8 cellular contexts compared by ENCODE assay signal in the genomic region with DNA sequence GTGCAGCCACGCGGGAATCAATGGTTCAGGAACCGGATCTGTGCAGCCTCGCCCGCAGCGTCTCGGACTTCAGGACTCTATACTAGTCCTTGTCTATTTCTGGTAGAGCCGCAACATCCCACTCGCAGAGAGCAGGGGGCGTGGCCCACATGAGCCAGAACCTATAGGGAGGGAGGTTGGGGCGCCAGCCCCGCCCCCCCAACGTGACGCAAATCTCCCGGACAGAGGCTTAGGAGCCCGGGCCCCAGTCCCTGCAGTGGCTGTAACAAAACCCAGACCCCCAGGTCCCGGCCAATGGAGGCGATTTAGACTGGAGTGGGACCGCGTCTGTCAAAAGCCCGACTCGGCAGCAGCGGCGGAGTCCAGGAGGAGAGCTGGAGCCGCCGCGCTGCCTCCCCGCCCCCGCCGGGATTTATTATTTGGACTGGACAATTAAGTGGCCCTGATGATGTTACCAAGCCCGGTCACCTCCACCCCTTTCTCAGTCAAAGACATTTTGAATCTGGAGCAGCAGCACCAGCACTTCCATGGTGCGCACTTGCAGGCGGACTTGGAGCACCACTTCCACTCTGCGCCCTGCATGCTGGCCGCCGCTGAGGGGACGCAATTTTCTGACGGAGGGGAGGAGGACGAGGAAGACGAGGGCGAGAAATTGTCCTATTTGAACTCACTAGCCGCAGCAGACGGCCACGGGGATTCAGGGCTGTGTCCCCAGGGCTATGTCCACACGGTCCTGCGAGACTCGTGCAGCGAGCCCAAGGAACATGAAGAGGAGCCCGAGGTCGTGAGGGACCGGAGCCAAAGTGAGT. TPM values are rescaled to one million over a fixed set of nuclear protein-coding genes. Genes with fewer than 3 reads are reported as not detected.
DNase-seq lines count a peak whose midpoint lies in the region; ATAC-seq, FAIRE-seq and TF ChIP-seq lines count a peak whose summit lies in the region.

A gene (plus strand): TSS at position 256 of the 809 bp plus-strand sequence. CDS start 190 bp downstream, at position 446.

- CTCF ChIA-PET in PC-3 (lab: Charles Lee) (no interaction called here), endothelial cell of umbilical vein (lab: Charles Lee) (interaction anchor here (0.8 to 5.8 kb wide), 2 partner anchors 11 to 97 kb away, joined by 3 to 41 read pairs; no protein-coding TSS in a partner anchor), PC-9 (lab: Charles Lee) (no interaction called here)

- peaks cover 0 to 83% (median 64%) of the 10 kb centered on the region in 11 experiments; a peak in 18 of 22 replicates for H4K20me1 ChIP-seq in BLaER1 treated with 17β-estradiol and CSF1 and Interleukin-3, amounts not matched to agents 10 nM and 100 nM
- H4K20me1 ChIP-seq in PC-3 (ENCODE audit: low read length) (no peaks in the 10 kb centered on the region; the same call in 1 of the 2 replicates), endothelial cell of umbilical vein (replicated peaks; ENCODE audit: control insufficient read depth, extremely low read depth, insufficient read depth, low read length) (no peaks in the 10 kb centered on the region), PC-9 (ENCODE audit: insufficient read depth) (no peaks in the 10 kb centered on the region)

- peak within 1 kb of the TSS; percentile 21 to 78 (median 60); a peak in 20 of 22 replicates for H3K4me2 ChIP-seq in BLaER1 treated with 17β-estradiol and CSF1 and Interleukin-3, amounts not matched to agents 10 nM and 100 nM
- H3K4me2 ChIP-seq in PC-3 (ENCODE audit: low read length) (peak within 1 kb of the TSS; percentile 73), endothelial cell of umbilical vein (ENCODE audit: insufficient read depth, low read length) (no peak within 1 kb of the TSS), PC-9 (no peak within 1 kb of the TSS)

- H3K9me3 ChIP-seq in BLaER1 treated with 17β-estradiol and CSF1 and Interleukin-3, amounts not matched to agents 10 nM and 100 nM (replicated peaks in 1 of 11): peaks cover 25 to 68% (median 34%) of the 10 kb centered on the region in 11 experiments
- H3K9me3 ChIP-seq in PC-3 (ENCODE audit: low read length): no peaks in the 10 kb centered on the region
- no peaks in the 10 kb centered on the region for H3K9me3 ChIP-seq in endothelial cell of umbilical vein (replicated peaks; ENCODE audit: control insufficient read depth, insufficient read depth, low read length)
- no peaks in the 10 kb centered on the region for H3K9me3 ChIP-seq in neutrophil
- H3K9me3 ChIP-seq in PC-9 (ENCODE audit: insufficient read depth, low read depth): no peaks in the 10 kb centered on the region

- H3K4me1 ChIP-seq in BLaER1 treated with 17β-estradiol and CSF1 and Interleukin-3, amounts not matched to agents 10 nM and 100 nM: peaks cover 20 to 36% (median 29%) of the 10 kb centered on the region in 10 experiments
- H3K4me1 ChIP-seq in PC-3 (ENCODE audit: insufficient read depth, low read length): 0 out of 2 replicates have a peak, but pooled peaks cover 5% of the 10 kb centered on the region
- H3K4me1 ChIP-seq in endothelial cell of umbilical vein (ENCODE audit: control insufficient read depth, extremely low read depth, insufficient read depth, low read length): no peaks in the 10 kb centered on the region
- H3K4me1 ChIP-seq in neutrophil (ENCODE audit: control insufficient read depth in 1 of 2, insufficient read depth in 1 of 2, low read depth in 1 of 2, low read length in 1 of 2): peaks cover 59 to 80% of the 10 kb centered on the region in 2 experiments
- H3K4me1 ChIP-seq in PC-9 (replicated peaks; ENCODE audit: insufficient read depth): no peaks in the 10 kb centered on the region

- no peak for TF ChIP-seq POLR2A in endothelial cell of umbilical vein (IDR thresholded peaks at IDR 0.05; ENCODE audit: low read depth, low read length)

- no peaks in the 10 kb centered on the region for H3K9me2 ChIP-seq in PC-3 (replicated peaks; ENCODE audit: low read length)
- no peaks in the 10 kb centered on the region for H3K9me2 ChIP-seq in PC-9 (ENCODE audit: insufficient read depth)

- FAIRE-seq in endothelial cell of umbilical vein (lab: Jason Lieb, UNC): peak; percentile 49

- BruUV-seq in PC-3 (replicated peaks; lab: Mats Ljungman, UMichigan) (no TSS peak), endothelial cell of umbilical vein (replicated peaks; lab: Mats Ljungman, UMichigan) (no TSS peak), PC-9 (replicated peaks; lab: Mats Ljungman, UMichigan) (no TSS peak)

- intact Hi-C loops in PC-3 (cut with micrococcal nuclease) (no loop called here), endothelial cell of umbilical vein (cut with micrococcal nuclease) (no loop called here), PC-9 (cut with micrococcal nuclease; ENCODE audit: unreplicated experiment) (no loop called here)

- no peaks in the 10 kb centered on the region for H3K9me1 ChIP-seq in endothelial cell of umbilical vein (replicated peaks; ENCODE audit: control insufficient read depth, extremely low read depth, insufficient read depth, low read length)

- TF ChIP-seq CTCF in PC-3 (conservative IDR thresholded peaks at IDR 0.05; ENCODE audit: low read depth, low read length) (no peak), endothelial cell of umbilical vein (IDR thresholded peaks at IDR 0.05; ENCODE audit: extremely low read depth in 1 of 2, insufficient read depth in 1 of 2, low read depth in 1 of 2, low read length in 2 of 2) (no peak), neutrophil (IDR thresholded peaks at IDR 0.05) (no peak), PC-9 (conservative IDR thresholded peaks at IDR 0.05) (no peak)

- H2AFZ ChIP-seq in PC-3 (ENCODE audit: low read length): peak within 1 kb of the TSS; percentile 45; the same call in 1 of the 2 replicates
- H2AFZ ChIP-seq in endothelial cell of umbilical vein (ENCODE audit: low read depth, low read length): no peak within 1 kb of the TSS
- no peak within 1 kb of the TSS for H2AFZ ChIP-seq in PC-9

- peak; percentile 59 for ATAC-seq in GM21526 (IDR thresholded peaks at IDR 0.05; ENCODE audit: low FRiP score, unreplicated experiment)
- peak; percentile 42 for ATAC-seq in PC-3
- no peak for ATAC-seq in HG03095 (IDR thresholded peaks at IDR 0.05; ENCODE audit: unreplicated experiment)

- peak; percentile 46 for DNase-seq in PC-3
- DNase-seq in endothelial cell of umbilical vein (ENCODE audit: low read depth, low spot score): peak; percentile 40
- no peak for DNase-seq in stimulated activated naive CD4-positive, alpha-beta T cell (lab: John Stamatoyannopoulos, UW)
- no peak for DNase-seq in PC-9

- peak within 1 kb of the TSS in 8 of 10 experiments; percentile 21 to 50 (median 34); a peak in 14 of 20 replicates for H3K4me3 ChIP-seq in BLaER1 treated with 17β-estradiol and CSF1 and Interleukin-3, amounts not matched to agents 10 nM and 100 nM
- H3K4me3 ChIP-seq in PC-3 (ENCODE audit: low read length) (peak within 1 kb of the TSS; percentile 62), endothelial cell of umbilical vein (replicated peaks in 1 of 3; ENCODE audit: insufficient read depth in 1 of 3, low read depth in 1 of 3, low read length in 3 of 3) (no peak within 1 kb of the TSS), neutrophil (ENCODE audit: low read depth in 1 of 2, low read length in 1 of 2) (peak within 1 kb of the TSS; percentile 35 to 36), PC-9 (no peak within 1 kb of the TSS)

- peaks cover 99 to 100% (median 100%) of the 10 kb centered on the region in 11 experiments for H3K27me3 ChIP-seq in BLaER1 treated with 17β-estradiol and CSF1 and Interleukin-3, amounts not matched to agents 10 nM and 100 nM
- H3K27me3 ChIP-seq in PC-3 (ENCODE audit: low read length): peaks cover 75% of the 10 kb centered on the region
- peaks cover 93 to 97% of the 10 kb centered on the region in 2 experiments for H3K27me3 ChIP-seq in endothelial cell of umbilical vein (ENCODE audit: control insufficient read depth in 2 of 2, insufficient read depth in 2 of 2, low read length in 2 of 2)
- H3K27me3 ChIP-seq in neutrophil: peaks cover 100% of the 10 kb centered on the region
- peaks cover 16% of the 10 kb centered on the region; the same call in 1 of the 2 replicates for H3K27me3 ChIP-seq in PC-9 (ENCODE audit: insufficient read depth, low read depth)

- H3K79me2 ChIP-seq in PC-3 (ENCODE audit: low read length) (no peaks in the 10 kb centered on the region), endothelial cell of umbilical vein (ENCODE audit: control insufficient read depth, insufficient read depth, low read length) (no peaks in the 10 kb centered on the region), PC-9 (ENCODE audit: low read depth) (no peaks in the 10 kb centered on the region)

- no peak within 1 kb of the TSS for H3K9ac ChIP-seq in BLaER1 treated with 17β-estradiol and CSF1 and Interleukin-3, amounts not matched to agents 10 nM and 100 nM
- no peak within 1 kb of the TSS for H3K9ac ChIP-seq in PC-3 (ENCODE audit: low read length)
- no peak within 1 kb of the TSS for H3K9ac ChIP-seq in endothelial cell of umbilical vein (replicated peaks; ENCODE audit: extremely low read depth, insufficient read depth, low read length)

- no peaks in the 10 kb centered on the region for H3F3A ChIP-seq in PC-3 (ENCODE audit: low read length, unreplicated experiment)
- H3F3A ChIP-seq in PC-9 (ENCODE audit: insufficient read depth, low read depth): no peaks in the 10 kb centered on the region

- POLR2A ChIA-PET in PC-3 (lab: Charles Lee; ENCODE audit: unreplicated experiment) (no interaction called here), endothelial cell of umbilical vein (lab: Charles Lee) (no interaction called here), PC-9 (lab: Charles Lee; ENCODE audit: unreplicated experiment) (no interaction called here)

- H3K36me3 ChIP-seq in BLaER1 treated with 17β-estradiol and CSF1 and Interleukin-3, amounts not matched to agents 10 nM and 100 nM: no peaks in the 10 kb centered on the region
- H3K36me3 ChIP-seq in PC-3 (ENCODE audit: low read depth, low read length): no peaks in the 10 kb centered on the region
- no peaks in the 10 kb centered on the region for H3K36me3 ChIP-seq in endothelial cell of umbilical vein (ENCODE audit: control insufficient read depth in 2 of 2, extremely low read depth in 1 of 2, insufficient read depth in 2 of 2, low read length in 2 of 2)
- H3K36me3 ChIP-seq in neutrophil: no peaks in the 10 kb centered on the region
- H3K36me3 ChIP-seq in PC-9 (ENCODE audit: low read depth): no peaks in the 10 kb centered on the region

- H3K27ac ChIP-seq in BLaER1 treated with 17β-estradiol and CSF1 and Interleukin-3, amounts not matched to agents 10 nM and 100 nM: no peak within 1 kb of the TSS
- no peak within 1 kb of the TSS for H3K27ac ChIP-seq in PC-3 (ENCODE audit: low read length)
- H3K27ac ChIP-seq in endothelial cell of umbilical vein (ENCODE audit: insufficient read depth, low read depth, low read length): no peak within 1 kb of the TSS
- no peak within 1 kb of the TSS for H3K27ac ChIP-seq in neutrophil
- no peak within 1 kb of the TSS for H3K27ac ChIP-seq in PC-9

- dilution Hi-C loops in endothelial cell of umbilical vein (cut with MboI; ENCODE audit: extremely low pct_ligation_motif_present, low sequenced_read_pairs): no loop called here

RNA-seq across cellular contexts. Expression of the gene that starts here (rescaled TPM):
- total RNA-seq in PC-3 (2014; rRNA removed): 0.07 TPM in 1 of 2 replicates, not detected in the other
- total RNA-seq in endothelial cell of umbilical vein: not detected in 2 replicates
- not detected in 2 replicates for polyA plus RNA-seq in endothelial cell of umbilical vein
- polyA plus RNA-seq in endothelial cell of umbilical vein (2011; cell fraction: cytosol; rRNA removed): not detected in 2 replicates
- not detected in 2 replicates for polyA plus RNA-seq in endothelial cell of umbilical vein (2011; cell fraction: nucleus; rRNA removed)
- not detected in 2 replicates for polyA plus RNA-seq in endothelial cell of umbilical vein (2012)
- polyA minus RNA-seq in endothelial cell of umbilical vein: not detected in 2 replicates
- polyA minus RNA-seq in endothelial cell of umbilical vein (2011; cell fraction: cytosol; rRNA and poly(A)+ RNA removed): not detected
- polyA minus RNA-seq in endothelial cell of umbilical vein (2011; cell fraction: nucleus; rRNA and poly(A)+ RNA removed): not detected in 2 replicates
- total RNA-seq in PC-9 (2021): not detected in 2 replicates

Comparison
In these comparisons a context has a peak if more than half of its experiments do, and no peak if none do; other contexts are left out.
1. Peak in DNase-seq, ATAC-seq, H3K4me3 ChIP-seq and H3K4me2 ChIP-seq in PC-3; RNA of the gene not detected or under 1 TPM.
2. Peak in DNase-seq in endothelial cell of umbilical vein; RNA of the gene not detected or under 1 TPM.
3. H3K4me2 ChIP-seq: peak in BLaER1 treated with 17β-estradiol and CSF1 and Interleukin-3, amounts not matched to agents 10 nM and 100 nM (11 of 11); none in endothelial cell of umbilical vein (single experiment) and PC-9 (single experiment).
4. H3K4me3 ChIP-seq: peak in BLaER1 treated with 17β-estradiol and CSF1 and Interleukin-3, amounts not matched to agents 10 nM and 100 nM (8 of 10) and neutrophil (2 of 2); none in endothelial cell of umbilical vein (0 of 3) and PC-9 (single experiment).